8 cellular contexts compared by ENCODE assay signal in the genomic region with DNA sequence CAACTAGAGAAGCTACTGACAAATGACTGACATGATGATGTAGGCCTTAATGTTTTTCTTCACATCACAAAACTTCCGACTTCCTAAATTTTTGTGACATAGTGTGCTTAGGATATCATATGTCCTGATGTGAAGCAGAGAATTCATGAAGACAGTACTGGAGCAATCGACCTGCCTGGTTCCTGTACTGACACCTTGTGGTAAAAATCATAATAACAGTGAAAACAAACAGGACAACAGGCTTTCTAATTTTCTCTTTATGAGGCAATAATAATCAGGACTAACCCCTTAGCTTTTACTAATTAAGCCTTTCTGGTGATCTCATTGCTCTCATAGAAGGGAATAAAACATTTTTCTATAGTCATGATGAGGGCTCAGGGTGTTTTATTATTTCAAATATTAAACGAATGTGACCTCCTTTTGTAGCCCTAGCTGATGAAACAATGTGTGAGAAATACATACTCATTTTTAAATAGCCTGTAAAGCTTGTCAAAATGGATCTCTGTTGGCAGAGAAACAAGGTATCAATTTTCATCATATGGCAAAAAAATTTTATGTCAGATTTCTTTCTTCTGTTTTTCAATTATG.
DNase-seq lines count a peak whose midpoint lies in the region; FAIRE-seq and TF ChIP-seq lines count a peak whose summit lies in the region.

No MANE protein-coding gene starts in this region.

- no peaks in the 10 kb centered on the region for H3K4me1 Mint-ChIP-seq in brain
- no peaks in the 10 kb centered on the region for H3K4me1 Mint-ChIP-seq in nephron

- H3K9me3 Mint-ChIP-seq in brain (peaks cover 0 to 13% (median 6%) of the 10 kb centered on the region in 5 experiments), nephron (peaks cover 13% of the 10 kb centered on the region)

- H3K36me3 Mint-ChIP-seq in brain (no peaks in the 10 kb centered on the region), nephron (ENCODE audit: low read depth) (peaks cover 2% of the 10 kb centered on the region)

- TF ChIP-seq CTCF in GM12865 (IDR thresholded peaks at IDR 0.05; ENCODE audit: insufficient read depth, low read depth, low read length, missing control alignments), result peak; percentile 31
- peak; percentile 43; the same call in 1 of the 2 replicates for TF ChIP-seq CTCF in LNCaP clone FGC (IDR thresholded peaks at IDR 0.05; ENCODE audit: control insufficient read depth, extremely low read depth, insufficient read depth)
- TF ChIP-seq CTCF in brain (conservative IDR thresholded peaks at IDR 0.05), result peak; percentile 61 to 66
- TF ChIP-seq CTCF in nephron (IDR thresholded peaks at IDR 0.05; ENCODE audit: unreplicated experiment in 3 of 3), result peak; percentile 51 to 56 (median 55)

- FAIRE-seq in A204.1 (lab: Jason Lieb, UNC), result peak; percentile 98

- H3K4me3 ChIP-seq in GM12865 (ENCODE audit: low read depth, low read length) (no peak overlapping the region), LNCaP clone FGC (ENCODE audit: low read depth, low read length) (no peak overlapping the region)

- no peak overlapping the region for H3K27ac Mint-ChIP-seq in brain
- no peak overlapping the region for H3K27ac Mint-ChIP-seq in nephron

- peak; percentile 17 for DNase-seq in GM12865 (ENCODE audit: low read depth)
- peak; percentile 7 for DNase-seq in LNCaP clone FGC (ENCODE audit: low read depth)
- DNase-seq in mucosa of gallbladder (ENCODE audit: low spot score), result no peak
- no peak for DNase-seq in NCI-H146 treated with DMSO at 0.1 percent for 48 hours (lab: John Stamatoyannopoulos, UW; ENCODE audit: unreplicated experiment)
- DNase-seq in hypothalamus (lab: John Stamatoyannopoulos, UW), result no peak

- H3K4me3 Mint-ChIP-seq in brain (no peak overlapping the region), nephron (no peak overlapping the region)

- H3K27me3 Mint-ChIP-seq in brain, result no peaks in the 10 kb centered on the region
- H3K27me3 Mint-ChIP-seq in nephron (ENCODE audit: low read depth), result no peaks in the 10 kb centered on the region

Comparison
In these comparisons a context has a peak if more than half of its experiments do, and no peak if none do; other contexts are left out.
1. DNase-seq: peak in GM12865 (single experiment) and LNCaP clone FGC (single experiment); none in mucosa of gallbladder (single experiment), NCI-H146 treated with DMSO at 0.1 percent for 48 hours (single experiment) and hypothalamus (0 of 51).
2. Peak in every context shown above with its lines, with median percentiles within 50 percentile points of each other: CTCF ChIP-seq.